22 cellular contexts compared by ENCODE assay signal in genomic region chr6:164035912-164036485, GRCh38.
DNase-seq lines count a peak whose midpoint lies in the region; ATAC-seq and TF ChIP-seq lines count a peak whose summit lies in the region.
"Had no signal": no experiment of that assay in that cellular context is flagged by ENCODE, and none has a peak within 500 bp of the region (broad histone marks: within the 10 kb centered on the region; RNA-seq: fewer than 3 reads in every experiment).

No MANE protein-coding gene starts in this region.

- peak; percentile 53 for ATAC-seq in foreskin keratinocyte
- ATAC-seq in gastrocnemius medialis, result no peak
- ATAC-seq in GM18519 (IDR thresholded peaks at IDR 0.05; ENCODE audit: low FRiP score, unreplicated experiment), result no peak
- ATAC-seq: natural killer cell, T-cell had no signal

- intact Hi-C loops in gastrocnemius medialis (cut with DNase I; ENCODE audit: low total_unique reads), result no loop called here

- H3K9me3 ChIP-seq in osteoblast (ENCODE audit: low read depth, low read length), result no peaks in the 10 kb centered on the region
- no peaks in the 10 kb centered on the region for H3K9me3 ChIP-seq in gastrocnemius medialis
- H3K9me3 ChIP-seq: HAP-1, MG63, uterus had no signal

- H4K20me1 ChIP-seq in osteoblast (ENCODE audit: insufficient read depth, low read length), result no peaks in the 10 kb centered on the region

- TF ChIP-seq POLR2A in gastrocnemius medialis (IDR thresholded peaks at IDR 0.05), result no peak

- H3K27ac ChIP-seq in foreskin keratinocyte (no peak overlapping the region), osteoblast (ENCODE audit: low read depth, low read length) (no peak overlapping the region), gastrocnemius medialis (no peak overlapping the region)
- H3K27ac ChIP-seq: uterus had no signal

- no peaks in the 10 kb centered on the region for H3K4me1 ChIP-seq in foreskin keratinocyte
- H3K4me1 ChIP-seq in osteoblast (ENCODE audit: insufficient read depth, low read length), result no peaks in the 10 kb centered on the region
- H3K4me1 ChIP-seq in gastrocnemius medialis, result no peaks in the 10 kb centered on the region
- H3K4me1 ChIP-seq: HAP-1, uterus had no signal

- H3K27me3 ChIP-seq in foreskin keratinocyte (no peaks in the 10 kb centered on the region), osteoblast (ENCODE audit: insufficient read depth, low read length) (no peaks in the 10 kb centered on the region), gastrocnemius medialis (no peaks in the 10 kb centered on the region)
- H3K27me3 ChIP-seq: MG63, uterus had no signal

- H3K36me3 ChIP-seq in osteoblast (ENCODE audit: insufficient read depth, low read length), result no peaks in the 10 kb centered on the region
- no peaks in the 10 kb centered on the region for H3K36me3 ChIP-seq in gastrocnemius medialis
- H3K36me3 ChIP-seq: HAP-1, MG63, uterus had no signal

- H3K4me2 ChIP-seq in osteoblast (ENCODE audit: insufficient read depth, low read length), result no peak overlapping the region

- TF ChIP-seq CTCF in foreskin keratinocyte (conservative IDR thresholded peaks at IDR 0.05) (no peak), osteoblast (IDR thresholded peaks at IDR 0.05; ENCODE audit: extremely low read depth, low read depth, low read length) (no peak), gastrocnemius medialis (IDR thresholded peaks at IDR 0.05 in 4 of 5, conservative IDR thresholded peaks at IDR 0.05 in 1 of 5) (no peak)

- H3K4me3 ChIP-seq in osteoblast (ENCODE audit: insufficient read depth, low read length) (no peak overlapping the region), gastrocnemius medialis (no peak overlapping the region)
- H3K4me3 ChIP-seq: HAP-1, MG63, uterus had no signal

- H2AFZ ChIP-seq in osteoblast (ENCODE audit: low read length), result no peak overlapping the region

- in situ Hi-C loops in gastrocnemius medialis (cut with MboI; ENCODE audit: low sequenced_read_pairs in 4 of 4), result no loop called here

- DNase-seq in DMS153 (lab: John Stamatoyannopoulos, UW), result peak; percentile 99
- DNase-seq in LoVo (ENCODE audit: low spot score), result peak; percentile 5
- peak; percentile 17 for DNase-seq in NCI-H510A (lab: John Stamatoyannopoulos, UW)
- DNase-seq in foreskin keratinocyte, result peak in 1 of 2 donors; percentile 32
- no peak for DNase-seq in osteoblast (ENCODE audit: insufficient read length, low spot score, missing footprints)
- DNase-seq in NCI-H2171 treated with DMSO at 0.1 percent for 48 hours (lab: John Stamatoyannopoulos, UW), result no peak
- no peak for DNase-seq in gastrocnemius medialis
- DNase-seq: activated CD4-positive, alpha-beta T cell treated with anti-CD3 and anti-CD28 coated beads, Interleukin-2, amount 10 ng/mL, durations not matched to agents 24 days and 14 days; activated effector memory CD4-positive, alpha-beta T cell treated with Interleukin-2 at 50 U/mL for 16 hours; DMS 273 treated with DMSO at 0.1 percent for 48 hours; kidney glomerular epithelial cell; mesendoderm; MG63; natural killer cell; NCI-H226; Right ventricle myocardium superior; small intestine; stimulated activated CD4-positive, alpha-beta T cell treated with anti-CD3 and anti-CD28 coated beads, Interleukin-4, amount 100 ng/mL, for 24 hours; T-cell; uterus had no signal

- H3K79me2 ChIP-seq in osteoblast (ENCODE audit: insufficient read depth, low read length), result no peaks in the 10 kb centered on the region

Comparison
In these comparisons a context has a peak if more than half of its experiments do, and no peak if none do; other contexts are left out.
1. DNase-seq: peak in DMS153 (single experiment), LoVo (single experiment) and NCI-H510A (single experiment); none in osteoblast (single experiment), NCI-H2171 treated with DMSO at 0.1 percent for 48 hours (single experiment) and gastrocnemius medialis (0 of 2).